In the genomic region with DNA sequence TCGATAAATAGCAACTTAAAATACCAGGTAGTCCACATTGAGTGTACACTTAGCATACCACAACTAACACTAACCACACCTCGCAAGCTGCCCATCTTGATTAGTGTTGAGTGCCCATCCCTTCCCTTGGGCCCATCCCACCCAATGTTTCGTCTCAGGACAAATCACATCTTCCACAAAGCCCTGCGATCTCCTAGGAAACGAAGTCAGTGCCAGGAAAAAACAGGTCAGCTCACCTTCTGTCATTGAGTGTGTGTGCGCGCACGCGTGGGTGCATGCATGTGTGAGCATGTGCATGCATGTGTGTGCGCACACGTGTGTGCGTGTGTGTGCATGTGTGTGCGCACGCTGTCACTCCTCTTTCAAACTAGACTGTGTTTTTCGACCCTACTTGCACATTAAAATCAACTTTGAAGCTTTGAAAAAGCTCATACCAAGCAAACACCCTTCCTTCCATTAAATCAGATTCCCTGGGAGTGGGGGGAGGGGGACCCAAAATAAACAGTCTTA, we compare ENCODE assay signal across 22 cellular contexts. TPM values are rescaled to one million over a fixed set of nuclear protein-coding genes. Genes with fewer than 3 reads are reported as not detected.
DNase-seq lines count a peak whose midpoint lies in the region; ATAC-seq, FAIRE-seq and TF ChIP-seq lines count a peak whose summit lies in the region.
"Had no signal": no experiment of that assay in that cellular context is flagged by ENCODE, and none has a peak within 500 bp of the region (broad histone marks: within the 10 kb centered on the region; RNA-seq: fewer than 3 reads in every experiment).

No MANE protein-coding gene starts in this region.

- CTCF ChIA-PET in activated CD8-positive, alpha-beta T cell treated with anti-CD3 and anti-CD28 coated beads for 36 hours (lab: Charles Lee), result interaction anchor here (0.8 to 1.2 kb wide), 2 partner anchors 17 to 32 kb away, joined by 3 to 4 read pairs; no protein-coding TSS in a partner anchor

- no peaks in the 10 kb centered on the region for H3K27me3 ChIP-seq in bronchial epithelial cell (ENCODE audit: control insufficient read depth, insufficient read depth, low read length)
- no peaks in the 10 kb centered on the region for H3K27me3 ChIP-seq in uterus
- H3K27me3 ChIP-seq: BLaER1 had no signal

- H3K4me3 Mint-ChIP-seq in activated CD8-positive, alpha-beta T cell treated with anti-CD3 and anti-CD28 coated beads for 36 hours, result no peak overlapping the region
- H3K4me3 Mint-ChIP-seq: CD14-positive monocyte; CD4-positive, alpha-beta memory T cell; GM23338; HFFc6; IgD-negative memory B cell had no signal

- H3K4me3 ChIP-seq in bronchial epithelial cell (ENCODE audit: low read depth, low read length), result no peak overlapping the region
- H3K4me3 ChIP-seq in uterus, result no peak overlapping the region
- H3K4me3 ChIP-seq: A549, BLaER1, GM23338 had no signal

- no peaks in the 10 kb centered on the region for H3K4me1 ChIP-seq in uterus
- H3K4me1 ChIP-seq: A549, BLaER1 had no signal

- TF ChIP-seq CTCF in bronchial epithelial cell (IDR thresholded peaks at IDR 0.05; ENCODE audit: insufficient read depth, low read length, severe bottlenecking), result no peak
- no peak for TF ChIP-seq CTCF in uterus (IDR thresholded peaks at IDR 0.05)
- TF ChIP-seq CTCF in activated CD8-positive, alpha-beta T cell treated with anti-CD3 and anti-CD28 coated beads for 36 hours (IDR thresholded peaks at IDR 0.05), result no peak

- H3K9me3 ChIP-seq in uterus, result no peaks in the 10 kb centered on the region
- H3K9me3 ChIP-seq: A549, BLaER1 had no signal

- intact Hi-C loops in uterus (cut with DNase I; ENCODE audit: low total_unique reads), result no loop called here
- intact Hi-C loops in activated CD8-positive, alpha-beta T cell treated with anti-CD3 and anti-CD28 coated beads for 36 hours (cut with micrococcal nuclease), result no loop called here

- H3K36me3 Mint-ChIP-seq in activated CD8-positive, alpha-beta T cell treated with anti-CD3 and anti-CD28 coated beads for 36 hours (ENCODE audit: low read depth), result no peaks in the 10 kb centered on the region
- H3K36me3 Mint-ChIP-seq: CD14-positive monocyte; CD4-positive, alpha-beta memory T cell; IgD-negative memory B cell had no signal

- peak; percentile 18 for FAIRE-seq in bronchial epithelial cell (lab: Jason Lieb, UNC)
- FAIRE-seq: A549, H54, HTR-8/SVneo had no signal

- POLR2A ChIA-PET in activated CD8-positive, alpha-beta T cell treated with anti-CD3 and anti-CD28 coated beads for 36 hours (lab: Charles Lee), result no interaction called here

- ATAC-seq in left lobe of liver, result no peak
- ATAC-seq in activated CD8-positive, alpha-beta T cell treated with anti-CD3 and anti-CD28 coated beads for 36 hours, result no peak
- ATAC-seq: A549, GM23338, HCT116 had no signal

- TF ChIP-seq POLR2A in uterus (IDR thresholded peaks at IDR 0.05), result no peak

- peak; percentile 8 for DNase-seq in activated CD8-positive, alpha-beta memory T cell treated with anti-CD3 and anti-CD28 coated beads, Interleukin-2, amount 50 U/mL, for 48 hours
- DNase-seq in activated CD8-positive, alpha-beta memory T cell treated with anti-CD3 and anti-CD28 coated beads for 24 hours, result no peak
- DNase-seq in bronchial epithelial cell (ENCODE audit: low read depth), result no peak
- DNase-seq in left lobe of liver (ENCODE audit: low spot score), result peak; percentile 19
- no peak for DNase-seq in ACHN
- DNase-seq in uterus, result no peak
- DNase-seq in activated CD8-positive, alpha-beta T cell treated with anti-CD3 and anti-CD28 coated beads for 36 hours, result no peak
- DNase-seq: CD4-positive, alpha-beta memory T cell; DMS153; DMS79; GDM1; HFFc6 had no signal

- H3K4me1 Mint-ChIP-seq in activated CD8-positive, alpha-beta T cell treated with anti-CD3 and anti-CD28 coated beads for 36 hours (ENCODE audit: low read depth), result no peaks in the 10 kb centered on the region
- H3K4me1 Mint-ChIP-seq: CD4-positive, alpha-beta memory T cell had no signal

- no peak overlapping the region for H3K27ac Mint-ChIP-seq in activated CD8-positive, alpha-beta T cell treated with anti-CD3 and anti-CD28 coated beads for 36 hours
- H3K27ac Mint-ChIP-seq: CD4-positive, alpha-beta memory T cell; GM23338; HFFc6; IgD-negative memory B cell had no signal

- H3K27me3 Mint-ChIP-seq in activated CD8-positive, alpha-beta T cell treated with anti-CD3 and anti-CD28 coated beads for 36 hours, result peaks cover 16% of the 10 kb centered on the region

- H3K27ac ChIP-seq in uterus, result no peak overlapping the region
- H3K27ac ChIP-seq: 22Rv1, A549, BLaER1 had no signal

- H3K9me3 Mint-ChIP-seq in activated CD8-positive, alpha-beta T cell treated with anti-CD3 and anti-CD28 coated beads for 36 hours, result no peaks in the 10 kb centered on the region
- H3K9me3 Mint-ChIP-seq: CD4-positive, alpha-beta memory T cell; GM23338; HFFc6; IgD-negative memory B cell had no signal

- in situ Hi-C loops in ACHN (cut with HindIII; ENCODE audit: low pct_ligation_motif_present, low pct_unique_long_range_greater_than_20kb, low sequenced_read_pairs), result no loop called here

- H3K36me3 ChIP-seq in bronchial epithelial cell (ENCODE audit: control insufficient read depth, insufficient read depth, low read length) (no peaks in the 10 kb centered on the region), uterus (no peaks in the 10 kb centered on the region)
- H3K36me3 ChIP-seq: BLaER1 had no signal

RNA-seq across cellular contexts. Expression of a gene that starts 48.8 kb away (rescaled TPM):
- total RNA-seq in bronchial epithelial cell, result not detected in 2 replicates
- total RNA-seq in left lobe of liver, result not detected
- total RNA-seq in uterus, result not detected
- not detected for total RNA-seq in activated CD8-positive, alpha-beta T cell treated with anti-CD3 and anti-CD28 coated beads for 36 hours
- total RNA-seq: CD4-positive, alpha-beta memory T cell; Daoy; GM23338; HFFc6 had no signal

Comparison
In these comparisons a context has a peak if more than half of its experiments do, and no peak if none do; other contexts are left out.
1. DNase-seq: peak in activated CD8-positive, alpha-beta memory T cell treated with anti-CD3 and anti-CD28 coated beads, Interleukin-2, amount 50 U/mL, for 48 hours (single experiment) and left lobe of liver (single experiment); none in activated CD8-positive, alpha-beta memory T cell treated with anti-CD3 and anti-CD28 coated beads for 24 hours (single experiment), bronchial epithelial cell (single experiment), ACHN (single experiment), uterus (0 of 2) and activated CD8-positive, alpha-beta T cell treated with anti-CD3 and anti-CD28 coated beads for 36 hours (single experiment).